ENCODE assay signal across 12 cellular contexts in genomic region chr12:47205532-47206449, GRCh38.
DNase-seq lines count a peak whose midpoint lies in the region; ATAC-seq and TF ChIP-seq lines count a peak whose summit lies in the region.
"Had no signal": no experiment of that assay in that cellular context is flagged by ENCODE, and none has a peak within 500 bp of the region (broad histone marks: within the 10 kb centered on the region; RNA-seq: fewer than 3 reads in every experiment).

No MANE protein-coding gene starts in this region.

- H3K36me3 ChIP-seq in HUES48 (ENCODE audit: control insufficient read depth, insufficient read depth, low read length) = no peaks in the 10 kb centered on the region

- H3K36me3 Mint-ChIP-seq in CD4-positive, alpha-beta T cell (ENCODE audit: low read depth) = peaks cover 85% of the 10 kb centered on the region
- H3K36me3 Mint-ChIP-seq in activated T-helper 1 cell treated with anti-CD3 and anti-CD28 coated beads, Interleukin-12 subunit alpha, Interleukin-12 subunit beta, Interleukin-2, Interleukin-4 antibody, amounts not matched to agents 30 ng/mL and 10 ng/mL and 1 ng/mL, durations not matched to agents 14 hours and 24 hours and 36 hours (ENCODE audit: low read depth) = peaks cover 60% of the 10 kb centered on the region
- H3K36me3 Mint-ChIP-seq in naive B cell = peaks cover 16 to 25% of the 10 kb centered on the region in 2 donors

- H3K4me1 Mint-ChIP-seq in CD4-positive, alpha-beta T cell (ENCODE audit: low read depth) = peaks cover 92% of the 10 kb centered on the region
- H3K4me1 Mint-ChIP-seq in activated T-helper 1 cell treated with anti-CD3 and anti-CD28 coated beads, Interleukin-12 subunit alpha, Interleukin-12 subunit beta, Interleukin-2, Interleukin-4 antibody, amounts not matched to agents 30 ng/mL and 10 ng/mL and 1 ng/mL, durations not matched to agents 14 hours and 24 hours and 36 hours (ENCODE audit: low read depth) = peaks cover 60% of the 10 kb centered on the region
- H3K4me1 Mint-ChIP-seq in naive B cell = peaks cover 49 to 74% (median 63%) of the 10 kb centered on the region in 3 donors

- H3K9me3 Mint-ChIP-seq in CD4-positive, alpha-beta T cell = no peaks in the 10 kb centered on the region
- no peaks in the 10 kb centered on the region for H3K9me3 Mint-ChIP-seq in activated T-helper 1 cell treated with anti-CD3 and anti-CD28 coated beads, Interleukin-12 subunit alpha, Interleukin-12 subunit beta, Interleukin-2, Interleukin-4 antibody, amounts not matched to agents 30 ng/mL and 10 ng/mL and 1 ng/mL, durations not matched to agents 14 hours and 24 hours and 36 hours
- H3K9me3 Mint-ChIP-seq in naive B cell = no peaks in the 10 kb centered on the region

- H3K4me1 ChIP-seq in HUES48 (ENCODE audit: control insufficient read depth, insufficient read depth, low read length) = peaks cover 23% of the 10 kb centered on the region
- H3K4me1 ChIP-seq: ascending aorta had no signal

- no peak overlapping the region for H3K4me3 ChIP-seq in HUES48 (ENCODE audit: low read depth, low read length)
- H3K4me3 ChIP-seq: ascending aorta had no signal

- no peak for TF ChIP-seq CTCF in CD4-positive, alpha-beta T cell (IDR thresholded peaks at IDR 0.05)

- no peaks in the 10 kb centered on the region for H3K27me3 ChIP-seq in CD4-positive, alpha-beta T cell (ENCODE audit: control insufficient read depth, insufficient read depth, low read length)
- no peaks in the 10 kb centered on the region for H3K27me3 ChIP-seq in HUES48 (ENCODE audit: control insufficient read depth, insufficient read depth, low read length)
- H3K27me3 ChIP-seq: ascending aorta had no signal

- no peak for ATAC-seq in CD4-positive, alpha-beta T cell (ENCODE audit: poor library complexity)
- ATAC-seq in naive B cell (ENCODE audit: low read depth in 2 of 2) (no peak), HG03460 (IDR thresholded peaks at IDR 0.05; ENCODE audit: unreplicated experiment) (no peak), GM18858 (IDR thresholded peaks at IDR 0.05; ENCODE audit: unreplicated experiment) (no peak), GM21619 (IDR thresholded peaks at IDR 0.05; ENCODE audit: unreplicated experiment) (no peak)

- CTCF ChIA-PET in CD4-positive, alpha-beta T cell (lab: Charles Lee) = interaction anchor here (0.8 to 1.7 kb wide), 2 partner anchors 12 to 14 kb away, joined by 3 to 5 read pairs; no protein-coding TSS in a partner anchor

- H3K4me3 Mint-ChIP-seq in CD4-positive, alpha-beta T cell = peak overlapping the region; percentile 67
- peak overlapping the region; percentile 45 for H3K4me3 Mint-ChIP-seq in activated T-helper 1 cell treated with anti-CD3 and anti-CD28 coated beads, Interleukin-12 subunit alpha, Interleukin-12 subunit beta, Interleukin-2, Interleukin-4 antibody, amounts not matched to agents 30 ng/mL and 10 ng/mL and 1 ng/mL, durations not matched to agents 14 hours and 24 hours and 36 hours
- peak overlapping the region in 7 of 8 donors; percentile 20 to 92 (median 72) for H3K4me3 Mint-ChIP-seq in naive B cell

- no peaks in the 10 kb centered on the region for H3K27me3 Mint-ChIP-seq in CD4-positive, alpha-beta T cell
- H3K27me3 Mint-ChIP-seq in activated T-helper 1 cell treated with anti-CD3 and anti-CD28 coated beads, Interleukin-12 subunit alpha, Interleukin-12 subunit beta, Interleukin-2, Interleukin-4 antibody, amounts not matched to agents 30 ng/mL and 10 ng/mL and 1 ng/mL, durations not matched to agents 14 hours and 24 hours and 36 hours (ENCODE audit: insufficient read depth) = no peaks in the 10 kb centered on the region
- no peaks in the 10 kb centered on the region for H3K27me3 Mint-ChIP-seq in naive B cell

- H3K27ac ChIP-seq in CD4-positive, alpha-beta T cell (ENCODE audit: low read depth, low read length) = peak overlapping the region; percentile 71
- H3K27ac ChIP-seq in HUES48 (ENCODE audit: low read depth, low read length) = peak overlapping the region; percentile 5
- H3K27ac ChIP-seq: ascending aorta had no signal

- no peak overlapping the region for H3K9ac ChIP-seq in HUES48 (ENCODE audit: low read depth, low read length)

- POLR2A ChIA-PET in CD4-positive, alpha-beta T cell (lab: Charles Lee) = interaction anchor here (0.6 to 7.0 kb wide), 7 partner anchors 12 to 192 kb away, joined by 3 to 96 read pairs (median 16); partner anchors contain the start of genes AMIGO2 and PCED1B

- peak overlapping the region; percentile 88 for H3K27ac Mint-ChIP-seq in CD4-positive, alpha-beta T cell
- peak overlapping the region; percentile 56 for H3K27ac Mint-ChIP-seq in activated T-helper 1 cell treated with anti-CD3 and anti-CD28 coated beads, Interleukin-12 subunit alpha, Interleukin-12 subunit beta, Interleukin-2, Interleukin-4 antibody, amounts not matched to agents 30 ng/mL and 10 ng/mL and 1 ng/mL, durations not matched to agents 14 hours and 24 hours and 36 hours
- peak overlapping the region; percentile 90 to 97 (median 92) for H3K27ac Mint-ChIP-seq in naive B cell

- intact Hi-C loops in CD4-positive, alpha-beta T cell (cut with DNase I, micrococcal nuclease) = loop anchor here in 1 of 2 experiments (2.0 to 5.0 kb wide), 2 partner anchors 13 to 192 kb away; no protein-coding TSS in a partner anchor
- intact Hi-C loops in activated T-helper 1 cell treated with anti-CD3 and anti-CD28 coated beads, Interleukin-12 subunit alpha, Interleukin-12 subunit beta, Interleukin-2, Interleukin-4 antibody, amounts not matched to agents 30 ng/mL and 10 ng/mL and 1 ng/mL, durations not matched to agents 14 hours and 24 hours and 36 hours (cut with micrococcal nuclease) = loop anchor here (2.0 kb wide), 1 partner anchor 13 kb away; no protein-coding TSS in a partner anchor

- H3K9me3 ChIP-seq in CD4-positive, alpha-beta T cell (ENCODE audit: control insufficient read depth, low read length) = no peaks in the 10 kb centered on the region
- H3K9me3 ChIP-seq in HUES48 (ENCODE audit: control insufficient read depth, insufficient read depth, low read length) = no peaks in the 10 kb centered on the region
- H3K9me3 ChIP-seq: ascending aorta had no signal

- peak in 2 of 10 experiments; percentile 16 for DNase-seq in CD4-positive, alpha-beta T cell
- no peak for DNase-seq in activated T-helper 1 cell treated with anti-CD3 and anti-CD28 coated beads, Interleukin-12 subunit alpha, Interleukin-12 subunit beta, Interleukin-2, Interleukin-4 antibody, amounts not matched to agents 30 ng/mL and 10 ng/mL and 1 ng/mL, durations not matched to agents 14 hours and 24 hours and 36 hours (ENCODE audit: low spot score)
- no peak for DNase-seq in naive B cell
- DNase-seq: hippocampal formation, KBM-7, NCI-H1436 treated with DMSO at 0.1 percent for 48 hours, retina had no signal
